Comparison of ENCODE assay signal across 21 cellular contexts in genomic region chr2:29509397-29509796, GRCh38.
DNase-seq lines count a peak whose midpoint lies in the region; ATAC-seq and TF ChIP-seq lines count a peak whose summit lies in the region.
"Had no signal": no experiment of that assay in that cellular context is flagged by ENCODE, and none has a peak within 500 bp of the region (broad histone marks: within the 10 kb centered on the region; RNA-seq: fewer than 3 reads in every experiment).

No MANE protein-coding gene starts in this region.

- CTCF ChIA-PET in CD8-positive, alpha-beta T cell (lab: Charles Lee), result interaction anchor here (0.8 kb wide), 1 partner anchor 12 kb away, joined by 3 read pairs; no protein-coding TSS in a partner anchor

- H3K4me1 Mint-ChIP-seq in CD8-positive, alpha-beta T cell (ENCODE audit: low read depth), result no peaks in the 10 kb centered on the region
- H3K4me1 Mint-ChIP-seq: CD8-positive, alpha-beta memory T cell had no signal

- H3K4me1 ChIP-seq in CD8-positive, alpha-beta T cell (ENCODE audit: insufficient read depth, low read length), result no peaks in the 10 kb centered on the region

- no peak overlapping the region for H3K27ac Mint-ChIP-seq in CD8-positive, alpha-beta T cell
- H3K27ac Mint-ChIP-seq: CD8-positive, alpha-beta memory T cell had no signal

- no peak for ATAC-seq in CD8-positive, alpha-beta T cell
- ATAC-seq: HCT116 had no signal

- H3K4me3 Mint-ChIP-seq in CD8-positive, alpha-beta T cell, result no peak overlapping the region
- H3K4me3 Mint-ChIP-seq: CD8-positive, alpha-beta memory T cell had no signal

- H3K4me3 ChIP-seq in astrocyte of the cerebellum (ENCODE audit: low read depth, low read length), result no peak overlapping the region
- H3K4me3 ChIP-seq in fibroblast of mammary gland (ENCODE audit: control insufficient read depth, low read depth, low read length), result no peak overlapping the region
- no peak overlapping the region for H3K4me3 ChIP-seq in CD8-positive, alpha-beta T cell (ENCODE audit: low read depth, low read length)
- H3K4me3 ChIP-seq: PC-9 had no signal

- H3K9me3 Mint-ChIP-seq in CD8-positive, alpha-beta T cell, result peaks cover 14% of the 10 kb centered on the region

- H3K27me3 ChIP-seq in CD8-positive, alpha-beta T cell (ENCODE audit: insufficient read depth, low read length), result no peaks in the 10 kb centered on the region

- intact Hi-C loops in CD8-positive, alpha-beta T cell (cut with DNase I, micrococcal nuclease), result no loop called here

- in situ Hi-C loops in astrocyte of the cerebellum (cut with HindIII; ENCODE audit: low sequenced_read_pairs), result no loop called here

- DNase-seq in HCEC 1CT (peak; percentile 53), astrocyte of the cerebellum (ENCODE audit: low read depth) (peak; percentile 15), fibroblast of mammary gland (ENCODE audit: low read depth) (peak; percentile 40), NCI-H128 (lab: John Stamatoyannopoulos, UW; ENCODE audit: unreplicated experiment) (no peak), 8988T (no peak), NCI-H2196 treated with DMSO at 0.1 percent for 48 hours (lab: John Stamatoyannopoulos, UW; ENCODE audit: unreplicated experiment) (no peak)
- no peak for DNase-seq in CD8-positive, alpha-beta T cell
- DNase-seq: ACHN; AML-193; C1 segment of cervical spinal cord; CD8-positive, alpha-beta memory T cell; GOT3; MV-4-11; NCI-H1105 treated with DMSO at 0.1 percent for 48 hours; NCI-H1694 treated with DMSO at 0.1 percent for 48 hours; NCI-H748 treated with DMSO at 0.1 percent for 48 hours; PC-9; RPMI8226; SIG-M5; SK-N-SH had no signal

- H3K9me3 ChIP-seq in CD8-positive, alpha-beta T cell (ENCODE audit: low read length), result no peaks in the 10 kb centered on the region
- H3K9me3 ChIP-seq: SK-N-SH had no signal

- TF ChIP-seq CTCF in astrocyte of the cerebellum (IDR thresholded peaks at IDR 0.05; ENCODE audit: low read depth, low read length, missing control alignments) (no peak), fibroblast of mammary gland (conservative IDR thresholded peaks at IDR 0.05; ENCODE audit: control insufficient read depth, insufficient read depth, low read depth, low read length) (no peak)
- TF ChIP-seq CTCF in CD8-positive, alpha-beta T cell (IDR thresholded peaks at IDR 0.05), result no peak

- H3K36me3 Mint-ChIP-seq in CD8-positive, alpha-beta T cell, result no peaks in the 10 kb centered on the region

- POLR2A ChIA-PET in CD8-positive, alpha-beta T cell (lab: Charles Lee), result no interaction called here

- H3K36me3 ChIP-seq in CD8-positive, alpha-beta T cell (ENCODE audit: insufficient read depth, low read length), result no peaks in the 10 kb centered on the region

- no peak overlapping the region for H3K27ac ChIP-seq in CD8-positive, alpha-beta T cell (ENCODE audit: low read depth, low read length)
- H3K27ac ChIP-seq: PC-9 had no signal

- peaks cover 14% of the 10 kb centered on the region for H3K27me3 Mint-ChIP-seq in CD8-positive, alpha-beta T cell (ENCODE audit: low read depth)

Comparison
In these comparisons a context has a peak if more than half of its experiments do, and no peak if none do; other contexts are left out.
1. DNase-seq: peak in HCEC 1CT (single experiment), astrocyte of the cerebellum (single experiment) and fibroblast of mammary gland (single experiment); none in NCI-H128 (single experiment), 8988T (single experiment), NCI-H2196 treated with DMSO at 0.1 percent for 48 hours (single experiment) and CD8-positive, alpha-beta T cell (0 of 7).